In genomic region chr12:98456583-98457573, GRCh38 we compare ENCODE assay signal across 8 cellular contexts. TPM values are rescaled to one million over a fixed set of nuclear protein-coding genes. Genes with fewer than 3 reads are reported as not detected.
DNase-seq lines count a peak whose midpoint lies in the region; ATAC-seq and TF ChIP-seq lines count a peak whose summit lies in the region.

No MANE protein-coding gene starts in this region.

- intact Hi-C loops in Caco-2 (cut with micrococcal nuclease; ENCODE audit: unreplicated experiment), result loop anchor here (1.0 kb wide), 1 partner anchor 33 kb away; no protein-coding TSS in a partner anchor

- peak; percentile 40 to 62 for DNase-seq in Caco-2
- DNase-seq in HFFc6, result no peak
- DNase-seq in T-helper 17 cell, result no peak
- DNase-seq in thoracic aorta (ENCODE audit: low spot score), result no peak
- no peak for DNase-seq in mesenteric fat pad (ENCODE audit: low spot score)

- H3K27me3 Mint-ChIP-seq in Caco-2 (ENCODE audit: insufficient read depth, unreplicated experiment), result no peaks in the 10 kb centered on the region
- peaks cover 7% of the 10 kb centered on the region for H3K27me3 Mint-ChIP-seq in HFFc6 (ENCODE audit: insufficient read depth)
- peaks cover 38% of the 10 kb centered on the region for H3K27me3 Mint-ChIP-seq in T-helper 17 cell

- H3K36me3 Mint-ChIP-seq in Caco-2 (ENCODE audit: insufficient read depth, unreplicated experiment), result no peaks in the 10 kb centered on the region
- no peaks in the 10 kb centered on the region for H3K36me3 Mint-ChIP-seq in HFFc6 (ENCODE audit: low read depth)
- no peaks in the 10 kb centered on the region for H3K36me3 Mint-ChIP-seq in T-helper 17 cell (ENCODE audit: low read depth)

- BruUV-seq in Caco-2 (replicated peaks; lab: Mats Ljungman, UMichigan), result no TSS peak

- peak overlapping the region; percentile 50 for H3K27ac Mint-ChIP-seq in Caco-2 (ENCODE audit: unreplicated experiment)
- H3K27ac Mint-ChIP-seq in HFFc6, result no peak overlapping the region
- H3K27ac Mint-ChIP-seq in T-helper 17 cell, result no peak overlapping the region

- H3K4me3 Mint-ChIP-seq in Caco-2 (ENCODE audit: unreplicated experiment) (peak overlapping the region; percentile 78), HFFc6 (peak overlapping the region; percentile 51; the same call in 1 of the 2 replicates), T-helper 17 cell (peak overlapping the region; percentile 69)

- POLR2A ChIA-PET in Caco-2 (lab: Charles Lee), result interaction anchor here (0.7 kb wide), 1 partner anchor 44 kb away, joined by 4 read pairs; no protein-coding TSS in a partner anchor

- H3K4me1 ChIP-seq in Caco-2 (no peaks in the 10 kb centered on the region), endocrine pancreas (ENCODE audit: control insufficient read depth, insufficient read depth, low read length) (no peaks in the 10 kb centered on the region), mononuclear cell (ENCODE audit: insufficient read depth, low read length) (peaks cover 30% of the 10 kb centered on the region), thoracic aorta (ENCODE audit: control insufficient read depth in 1 of 2, low read depth in 2 of 2) (no peaks in the 10 kb centered on the region)

- H3K27me3 ChIP-seq in Caco-2 (replicated peaks; ENCODE audit: control insufficient read depth, insufficient read depth, low read length) (no peaks in the 10 kb centered on the region), endocrine pancreas (ENCODE audit: control insufficient read depth, insufficient read depth, low read length) (no peaks in the 10 kb centered on the region), mononuclear cell (ENCODE audit: insufficient read depth, low read length) (peaks cover 20% of the 10 kb centered on the region), thoracic aorta (replicated peaks; ENCODE audit: insufficient read depth) (no peaks in the 10 kb centered on the region)

- CTCF ChIA-PET in Caco-2 (lab: Charles Lee), result interaction anchor here (0.6 to 0.9 kb wide), 5 partner anchors 10 to 149 kb away, joined by 3 to 6 read pairs (median 3); no protein-coding TSS in a partner anchor

- ATAC-seq in T-helper 17 cell (peak; percentile 49), thoracic aorta (ENCODE audit: insufficient number of reproducible peaks, low FRiP score, low read depth) (peak; percentile 69), HG02610 (IDR thresholded peaks at IDR 0.05; ENCODE audit: unreplicated experiment) (no peak)

- no peak for TF ChIP-seq CTCF in Caco-2 (IDR thresholded peaks at IDR 0.05; ENCODE audit: insufficient read depth in 1 of 2, low read depth in 1 of 2, low read length in 1 of 2, severe bottlenecking in 1 of 2, unreplicated experiment in 1 of 2)
- no peak for TF ChIP-seq CTCF in HFFc6 (IDR thresholded peaks at IDR 0.05)
- no peak for TF ChIP-seq CTCF in thoracic aorta (IDR thresholded peaks at IDR 0.05)

- H3K36me3 ChIP-seq in Caco-2 (ENCODE audit: control insufficient read depth, insufficient read depth, low read length) (no peaks in the 10 kb centered on the region), endocrine pancreas (ENCODE audit: control insufficient read depth, insufficient read depth, low read length) (no peaks in the 10 kb centered on the region), thoracic aorta (no peaks in the 10 kb centered on the region)

- peak overlapping the region in 1 of 2 donors; percentile 15 for H3K27ac ChIP-seq in thoracic aorta

- peak overlapping the region; percentile 44 for H3K9ac ChIP-seq in endocrine pancreas (ENCODE audit: control insufficient read depth, insufficient read depth, low read length)

- H3K9me3 ChIP-seq in Caco-2 (no peaks in the 10 kb centered on the region), T-helper 17 cell (ENCODE audit: control insufficient read depth, low read length, poor library complexity, severe bottlenecking) (no peaks in the 10 kb centered on the region), endocrine pancreas (ENCODE audit: control insufficient read depth, low read length) (no peaks in the 10 kb centered on the region), mononuclear cell (ENCODE audit: low read depth, low read length) (no peaks in the 10 kb centered on the region), thoracic aorta (no peaks in the 10 kb centered on the region)

- H3K4me1 Mint-ChIP-seq in Caco-2 (ENCODE audit: low read depth, unreplicated experiment) (no peaks in the 10 kb centered on the region), HFFc6 (ENCODE audit: low read depth) (peaks cover 5% of the 10 kb centered on the region; the same call in 1 of the 2 replicates), T-helper 17 cell (peaks cover 7% of the 10 kb centered on the region)

- H3K9me3 Mint-ChIP-seq in Caco-2 (ENCODE audit: unreplicated experiment) (no peaks in the 10 kb centered on the region), HFFc6 (no peaks in the 10 kb centered on the region)

- H3K4me3 ChIP-seq in Caco-2 (ENCODE audit: low read depth, low read length) (peak overlapping the region; percentile 39), endocrine pancreas (ENCODE audit: control insufficient read depth, insufficient read depth, low read length) (peak overlapping the region; percentile 57), mononuclear cell (ENCODE audit: low read length) (peak overlapping the region; percentile 14), thoracic aorta (peak overlapping the region; percentile 78)

RNA-seq across cellular contexts. Expression of gene TMPO, which starts 58.5 kb away (rescaled TPM):
- total RNA-seq in Caco-2 (2022), result 203 and 212 TPM in 2 replicates
- 100 to 1,000 TPM in 1 of 6 experiments, 10 to 100 TPM in 5; 48.4 to 112 (median 98.2) TPM for total RNA-seq in HFFc6 (2021; fragmentation: NEBNext Ultra II Directional; extraction: Animal tissue kit (Norgen Biotek cat#: 25700))
- 10 to 100 TPM; 68.1 to 79.4 TPM for total RNA-seq in T-helper 17 cell
- total RNA-seq in mononuclear cell, result 221 TPM
- 10 to 100 TPM; 41.7 to 52.6 TPM for total RNA-seq in thoracic aorta
- 21.7 TPM for total RNA-seq in mesenteric fat pad

Comparison
In these comparisons a context has a peak if more than half of its experiments do, and no peak if none do; other contexts are left out.
1. DNase-seq: peak in Caco-2 (2 of 2); none in HFFc6 (single experiment), T-helper 17 cell (0 of 3), thoracic aorta (single experiment) and mesenteric fat pad (single experiment).
2. H3K4me3 ChIP-seq: peak in every context shown above with its lines; median percentile 78 in thoracic aorta; 57 in endocrine pancreas; 39 in Caco-2; 14 in mononuclear cell.
3. Peak in every context shown above with its lines, with median percentiles within 50 percentile points of each other: H3K4me3 Mint-ChIP-seq.